In the genomic region with DNA sequence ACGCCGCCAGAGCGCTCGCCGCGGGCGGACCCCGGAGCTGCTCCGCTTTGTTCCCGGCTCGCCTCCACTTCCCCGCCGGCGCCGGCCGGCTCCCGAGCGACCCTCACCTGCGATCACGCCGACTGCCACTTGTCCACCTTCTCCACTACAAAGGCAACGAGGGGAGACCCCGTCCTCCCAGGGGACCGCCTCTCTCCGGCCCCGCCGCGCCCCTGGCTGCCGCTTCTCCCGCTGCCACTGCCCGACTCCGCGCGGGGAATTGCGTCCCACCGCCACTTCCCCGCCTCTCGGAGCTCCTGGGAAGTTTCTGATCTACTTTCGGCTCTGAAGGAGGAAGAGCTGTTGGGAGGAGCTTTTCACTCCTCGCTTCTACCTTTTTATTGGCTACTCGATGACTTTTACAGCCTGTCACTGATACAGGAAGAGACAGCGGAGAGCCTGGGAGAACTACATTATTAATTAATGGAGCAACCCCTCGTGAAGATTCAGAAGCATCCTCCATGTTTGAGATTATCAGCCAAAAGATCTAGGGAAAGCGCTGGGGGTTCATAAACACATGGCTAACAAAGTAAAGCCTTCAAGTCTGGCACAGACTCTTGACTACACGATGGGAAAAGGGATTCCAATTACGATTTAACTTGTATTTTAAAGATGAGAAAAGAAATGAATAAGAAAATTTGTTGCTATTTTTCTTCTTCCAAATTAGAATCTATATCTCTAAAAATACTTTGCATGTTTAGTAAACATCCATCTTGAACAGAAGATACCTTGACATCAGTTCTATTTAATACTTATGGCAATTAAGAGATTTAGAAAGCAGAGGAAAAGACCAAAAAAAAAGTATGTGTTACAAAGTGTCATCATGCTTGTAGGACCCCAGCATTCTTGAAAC, we compare ENCODE assay signal across 8 cellular contexts. TPM values are rescaled to one million over a fixed set of nuclear protein-coding genes. Genes with fewer than 3 reads are reported as not detected.
A peak's percentile ranks its signal among the peaks of the same experiment; 100 is the strongest.
DNase-seq lines count a peak whose midpoint lies in the region; ATAC-seq, FAIRE-seq and TF ChIP-seq lines count a peak whose summit lies in the region.

A gene with protein sequence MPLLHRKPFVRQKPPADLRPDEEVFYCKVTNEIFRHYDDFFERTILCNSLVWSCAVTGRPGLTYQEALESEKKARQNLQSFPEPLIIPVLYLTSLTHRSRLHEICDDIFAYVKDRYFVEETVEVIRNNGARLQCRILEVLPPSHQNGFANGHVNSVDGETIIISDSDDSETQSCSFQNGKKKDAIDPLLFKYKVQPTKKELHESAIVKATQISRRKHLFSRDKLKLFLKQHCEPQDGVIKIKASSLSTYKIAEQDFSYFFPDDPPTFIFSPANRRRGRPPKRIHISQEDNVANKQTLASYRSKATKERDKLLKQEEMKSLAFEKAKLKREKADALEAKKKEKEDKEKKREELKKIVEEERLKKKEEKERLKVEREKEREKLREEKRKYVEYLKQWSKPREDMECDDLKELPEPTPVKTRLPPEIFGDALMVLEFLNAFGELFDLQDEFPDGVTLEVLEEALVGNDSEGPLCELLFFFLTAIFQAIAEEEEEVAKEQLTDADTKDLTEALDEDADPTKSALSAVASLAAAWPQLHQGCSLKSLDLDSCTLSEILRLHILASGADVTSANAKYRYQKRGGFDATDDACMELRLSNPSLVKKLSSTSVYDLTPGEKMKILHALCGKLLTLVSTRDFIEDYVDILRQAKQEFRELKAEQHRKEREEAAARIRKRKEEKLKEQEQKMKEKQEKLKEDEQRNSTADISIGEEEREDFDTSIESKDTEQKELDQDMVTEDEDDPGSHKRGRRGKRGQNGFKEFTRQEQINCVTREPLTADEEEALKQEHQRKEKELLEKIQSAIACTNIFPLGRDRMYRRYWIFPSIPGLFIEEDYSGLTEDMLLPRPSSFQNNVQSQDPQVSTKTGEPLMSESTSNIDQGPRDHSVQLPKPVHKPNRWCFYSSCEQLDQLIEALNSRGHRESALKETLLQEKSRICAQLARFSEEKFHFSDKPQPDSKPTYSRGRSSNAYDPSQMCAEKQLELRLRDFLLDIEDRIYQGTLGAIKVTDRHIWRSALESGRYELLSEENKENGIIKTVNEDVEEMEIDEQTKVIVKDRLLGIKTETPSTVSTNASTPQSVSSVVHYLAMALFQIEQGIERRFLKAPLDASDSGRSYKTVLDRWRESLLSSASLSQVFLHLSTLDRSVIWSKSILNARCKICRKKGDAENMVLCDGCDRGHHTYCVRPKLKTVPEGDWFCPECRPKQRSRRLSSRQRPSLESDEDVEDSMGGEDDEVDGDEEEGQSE (N-terminal part only) (minus strand): TSS at position 330 of the 892 bp plus-strand sequence. CDS start 756 bp downstream, outside the sequence.

- no peaks in the 10 kb centered on the region for H3K4me1 Mint-ChIP-seq in Caco-2 (ENCODE audit: low read depth, unreplicated experiment)

- FAIRE-seq in HTR-8/SVneo (lab: Jason Lieb, UNC) (no peak), endothelial cell of umbilical vein (lab: Jason Lieb, UNC) (peak; percentile 92)

- peaks cover 51% of the 10 kb centered on the region for H3K79me2 ChIP-seq in endothelial cell of umbilical vein (ENCODE audit: control insufficient read depth, insufficient read depth, low read length)

- H3K4me3 ChIP-seq in Caco-2 (ENCODE audit: low read depth, low read length) (peak within 1 kb of the TSS; percentile 72), endothelial cell of umbilical vein (replicated peaks in 1 of 3; ENCODE audit: insufficient read depth in 1 of 3, low read depth in 1 of 3, low read length in 3 of 3) (peak within 1 kb of the TSS; percentile 78 to 85 (median 80)), mesodermal cell (ENCODE audit: extremely low read depth, insufficient read depth, low read length, poor library complexity, severe bottlenecking) (peak within 1 kb of the TSS; percentile 84)

- intact Hi-C loops in Caco-2 (cut with micrococcal nuclease; ENCODE audit: unreplicated experiment) (loop anchor here (5.0 to 10.0 kb wide), 3 partner anchors 82 to 200 kb away; a partner anchor contains a TSS), endothelial cell of umbilical vein (cut with micrococcal nuclease) (loop anchor here (1.0 to 2.0 kb wide), 4 partner anchors 94 to 248 kb away; a partner anchor contains a TSS)

- dilution Hi-C loops in endothelial cell of umbilical vein (cut with MboI; ENCODE audit: extremely low pct_ligation_motif_present, low sequenced_read_pairs): no loop called here

- H3K27me3 ChIP-seq in Caco-2 (replicated peaks; ENCODE audit: control insufficient read depth, insufficient read depth, low read length) (no peaks in the 10 kb centered on the region), endothelial cell of umbilical vein (ENCODE audit: control insufficient read depth in 2 of 2, insufficient read depth in 2 of 2, low read length in 2 of 2) (no peaks in the 10 kb centered on the region)

- H3K36me3 ChIP-seq in Caco-2 (ENCODE audit: control insufficient read depth, insufficient read depth, low read length) (no peaks in the 10 kb centered on the region), endothelial cell of umbilical vein (ENCODE audit: control insufficient read depth in 2 of 2, extremely low read depth in 1 of 2, insufficient read depth in 2 of 2, low read length in 2 of 2) (no peaks in the 10 kb centered on the region), mesodermal cell (ENCODE audit: control insufficient read depth, insufficient read depth, low read length) (peaks cover 6% of the 10 kb centered on the region)

- POLR2A ChIA-PET in Caco-2 (lab: Charles Lee): interaction anchor here (0.5 to 1.2 kb wide), 11 partner anchors 26 to 415 kb away, joined by 3 to 8 read pairs (median 3); a partner anchor contains a TSS
- POLR2A ChIA-PET in endothelial cell of umbilical vein (lab: Charles Lee): interaction anchor here (0.6 to 1.6 kb wide), 8 partner anchors 13 to 246 kb away, joined by 3 to 10 read pairs (median 4); a partner anchor contains a TSS

- peak; percentile 95 for TF ChIP-seq POLR2A in endothelial cell of umbilical vein (IDR thresholded peaks at IDR 0.05; ENCODE audit: low read depth, low read length)

- H3K4me3 Mint-ChIP-seq in Caco-2 (ENCODE audit: unreplicated experiment): peak within 1 kb of the TSS; percentile 99

- H3K9me3 ChIP-seq in Caco-2 (no peaks in the 10 kb centered on the region), endothelial cell of umbilical vein (replicated peaks; ENCODE audit: control insufficient read depth, insufficient read depth, low read length) (no peaks in the 10 kb centered on the region), mesodermal cell (ENCODE audit: control insufficient read depth, low read length) (no peaks in the 10 kb centered on the region)

- ATAC-seq in GM21360 (IDR thresholded peaks at IDR 0.05; ENCODE audit: unreplicated experiment): peak; percentile 28

- no peaks in the 10 kb centered on the region for H3K9me3 Mint-ChIP-seq in Caco-2 (ENCODE audit: unreplicated experiment)

- CTCF ChIA-PET in Caco-2 (lab: Charles Lee): interaction anchor here (0.9 to 1.3 kb wide), 4 partner anchors 84 to 417 kb away, joined by 3 to 5 read pairs (median 4); a partner anchor contains a TSS
- CTCF ChIA-PET in endothelial cell of umbilical vein (lab: Charles Lee): interaction anchor here (0.6 to 1.3 kb wide), 9 partner anchors 10 to 812 kb away, joined by 3 to 12 read pairs (median 3); no protein-coding TSS in a partner anchor

- peak; percentile 82 to 83 for DNase-seq in Caco-2
- peak; percentile 85 for DNase-seq in HTR-8/SVneo (ENCODE audit: insufficient read length, low spot score)
- DNase-seq in NOMO-1 treated with DMSO at 0.1 percent for 48 hours (lab: John Stamatoyannopoulos, UW; ENCODE audit: unreplicated experiment): peak; percentile 82
- DNase-seq in activated CD8-positive, alpha-beta memory T cell treated with anti-CD3 and anti-CD28 coated beads for 48 hours (ENCODE audit: low read depth in 2 of 3, low spot score in 2 of 3): peak; percentile 27 to 49 (median 33)
- peak; percentile 90 for DNase-seq in endothelial cell of umbilical vein (ENCODE audit: low read depth, low spot score)
- peak; percentile 1 to 4 for DNase-seq in stimulated activated CD8-positive, alpha-beta memory T cell treated with anti-CD3 and anti-CD28 coated beads, Interleukin-2, amount 100 ng/mL, for 1 hour (ENCODE audit: low read depth in 2 of 2)

- H3K4me2 ChIP-seq in endothelial cell of umbilical vein (ENCODE audit: insufficient read depth, low read length): peak within 1 kb of the TSS; percentile 95

- peak within 1 kb of the TSS; percentile 84 for H3K27ac ChIP-seq in endothelial cell of umbilical vein (ENCODE audit: insufficient read depth, low read depth, low read length)
- H3K27ac ChIP-seq in mesodermal cell (ENCODE audit: low read depth, low read length, severe bottlenecking): peak within 1 kb of the TSS; percentile 93

- H3K27ac Mint-ChIP-seq in Caco-2 (ENCODE audit: unreplicated experiment): peak within 1 kb of the TSS; percentile 98

- H3K9me1 ChIP-seq in endothelial cell of umbilical vein (replicated peaks; ENCODE audit: control insufficient read depth, extremely low read depth, insufficient read depth, low read length): no peaks in the 10 kb centered on the region

- H3K4me1 ChIP-seq in Caco-2 (no peaks in the 10 kb centered on the region), endothelial cell of umbilical vein (ENCODE audit: control insufficient read depth, extremely low read depth, insufficient read depth, low read length) (peaks cover 14% of the 10 kb centered on the region), mesodermal cell (ENCODE audit: control insufficient read depth, insufficient read depth, low read length, poor library complexity, severe bottlenecking) (peaks cover 5% of the 10 kb centered on the region)

- no TSS peak for BruUV-seq in Caco-2 (replicated peaks; lab: Mats Ljungman, UMichigan)
- TSS peak; percentile 50 for BruUV-seq in endothelial cell of umbilical vein (replicated peaks; lab: Mats Ljungman, UMichigan)

- peak within 1 kb of the TSS; percentile 54 for H2AFZ ChIP-seq in endothelial cell of umbilical vein (ENCODE audit: low read depth, low read length)

- 0% methylated on average over 27 to 31 of the region's 46 CpGs for WGBS in mesodermal cell (ENCODE audit: insufficient coverage in 2 of 2), 2 experiments

- H3K27me3 Mint-ChIP-seq in Caco-2 (ENCODE audit: insufficient read depth, unreplicated experiment): no peaks in the 10 kb centered on the region

- peak within 1 kb of the TSS; percentile 88 for H3K9ac ChIP-seq in endothelial cell of umbilical vein (replicated peaks; ENCODE audit: extremely low read depth, insufficient read depth, low read length)

- H3K36me3 Mint-ChIP-seq in Caco-2 (ENCODE audit: insufficient read depth, unreplicated experiment): peaks cover 18% of the 10 kb centered on the region

- peaks cover 3% of the 10 kb centered on the region for H4K20me1 ChIP-seq in endothelial cell of umbilical vein (replicated peaks; ENCODE audit: control insufficient read depth, extremely low read depth, insufficient read depth, low read length)

- no peak for TF ChIP-seq CTCF in Caco-2 (IDR thresholded peaks at IDR 0.05; ENCODE audit: insufficient read depth in 1 of 2, low read depth in 1 of 2, low read length in 1 of 2, severe bottlenecking in 1 of 2, unreplicated experiment in 1 of 2)
- no peak for TF ChIP-seq CTCF in endothelial cell of umbilical vein (IDR thresholded peaks at IDR 0.05; ENCODE audit: extremely low read depth in 1 of 2, insufficient read depth in 1 of 2, low read depth in 1 of 2, low read length in 2 of 2)

RNA-seq across cellular contexts. Expression of the gene that starts here (rescaled TPM):
- total RNA-seq in Caco-2 (2022): 26.1 and 29.6 TPM in 2 replicates
- 49.1 and 52.1 TPM in 2 replicates for total RNA-seq in endothelial cell of umbilical vein
- polyA plus RNA-seq in endothelial cell of umbilical vein: 11.8 and 15.2 TPM in 2 replicates
- polyA plus RNA-seq in endothelial cell of umbilical vein (2011; cell fraction: cytosol; rRNA removed): 23.6 and 26.4 TPM in 2 replicates
- 62.9 and 64.4 TPM in 2 replicates for polyA plus RNA-seq in endothelial cell of umbilical vein (2011; cell fraction: nucleus; rRNA removed)
- polyA plus RNA-seq in endothelial cell of umbilical vein (2012): 42.1 and 49.9 TPM in 2 replicates
- 20.9 and 27.7 TPM in 2 replicates for polyA minus RNA-seq in endothelial cell of umbilical vein
- polyA minus RNA-seq in endothelial cell of umbilical vein (2011; cell fraction: cytosol; rRNA and poly(A)+ RNA removed): 20.0 TPM
- polyA minus RNA-seq in endothelial cell of umbilical vein (2011; cell fraction: nucleus; rRNA and poly(A)+ RNA removed): 42.7 and 55.0 TPM in 2 replicates
- polyA plus RNA-seq in mesodermal cell (2013, experiment 1 of 2): 26.6 TPM
- polyA plus RNA-seq in mesodermal cell (2013, experiment 2 of 2): 26.8 TPM

Comparison
In these comparisons a context has a peak if more than half of its experiments do, and no peak if none do; other contexts are left out.
1. Peak in every context shown above with its lines: DNase-seq, ATAC-seq, H3K4me3 ChIP-seq and H3K27ac ChIP-seq.
2. DNase-seq: peak in every context shown above with its lines; median percentile 90 in endothelial cell of umbilical vein; 85 in HTR-8/SVneo; 82 in Caco-2; 82 in NOMO-1 treated with DMSO at 0.1 percent for 48 hours; 33 in activated CD8-positive, alpha-beta memory T cell treated with anti-CD3 and anti-CD28 coated beads for 48 hours; 2 in stimulated activated CD8-positive, alpha-beta memory T cell treated with anti-CD3 and anti-CD28 coated beads, Interleukin-2, amount 100 ng/mL, for 1 hour.